17 cellular contexts compared by ENCODE assay signal in the genomic region with DNA sequence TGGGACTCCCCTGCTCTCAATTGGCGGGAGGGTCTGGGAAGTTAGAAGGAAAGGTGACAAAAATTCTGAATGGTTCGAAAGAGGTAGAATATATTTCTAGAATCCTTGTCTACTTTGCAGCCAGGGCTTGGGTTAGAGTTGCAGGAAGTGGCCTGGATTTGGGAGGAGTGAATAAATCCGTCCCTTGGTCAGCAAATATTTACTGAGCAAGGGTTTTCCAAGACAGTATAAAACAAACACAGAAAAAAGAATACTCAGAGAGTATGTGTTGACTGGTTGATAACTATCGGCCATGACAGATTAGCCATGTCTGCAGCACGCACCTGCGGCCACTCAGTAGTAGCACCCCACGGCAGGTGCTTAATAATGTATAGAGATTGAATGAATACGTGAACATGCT. TPM values are rescaled to one million over a fixed set of nuclear protein-coding genes. Genes with fewer than 3 reads are reported as not detected.
DNase-seq lines count a peak whose midpoint lies in the region; ATAC-seq, FAIRE-seq and TF ChIP-seq lines count a peak whose summit lies in the region.
"Had no signal": no experiment of that assay in that cellular context is flagged by ENCODE, and none has a peak within 500 bp of the region (broad histone marks: within the 10 kb centered on the region; RNA-seq: fewer than 3 reads in every experiment).

No MANE protein-coding gene starts in this region.

- no peaks in the 10 kb centered on the region for H3K9me3 ChIP-seq in naive thymus-derived CD4-positive, alpha-beta T cell (ENCODE audit: control insufficient read depth in 2 of 3, low read length in 3 of 3)
- H3K9me3 ChIP-seq in OCI-LY7 (ENCODE audit: low read length) = no peaks in the 10 kb centered on the region
- H3K9me3 ChIP-seq: gastroesophageal sphincter had no signal

- TF ChIP-seq CTCF in RWPE1 (conservative IDR thresholded peaks at IDR 0.05; ENCODE audit: low read depth) (no peak), OCI-LY7 (conservative IDR thresholded peaks at IDR 0.05; ENCODE audit: low read length) (no peak)

- no peaks in the 10 kb centered on the region for H4K20me1 ChIP-seq in OCI-LY7 (ENCODE audit: insufficient read depth, low read length)

- H3K9me2 ChIP-seq in OCI-LY7 (ENCODE audit: insufficient read depth, low read length) = no peaks in the 10 kb centered on the region

- H3K79me2 ChIP-seq in OCI-LY7 (ENCODE audit: insufficient read depth, low read depth, low read length) = no peaks in the 10 kb centered on the region

- no peaks in the 10 kb centered on the region for H3K27me3 ChIP-seq in naive thymus-derived CD4-positive, alpha-beta T cell (ENCODE audit: control insufficient read depth in 2 of 2, insufficient read depth in 2 of 2, low read length in 2 of 2)
- H3K27me3 ChIP-seq: gastroesophageal sphincter had no signal

- H3K27ac ChIP-seq in naive thymus-derived CD4-positive, alpha-beta T cell (ENCODE audit: low read depth, low read length) = no peak overlapping the region
- H3K27ac ChIP-seq in RWPE1 = no peak overlapping the region
- no peak overlapping the region for H3K27ac ChIP-seq in OCI-LY7 (ENCODE audit: low read depth, low read length, poor library complexity, severe bottlenecking)
- H3K27ac ChIP-seq: coronary artery, gastroesophageal sphincter had no signal

- H3K27me3 Mint-ChIP-seq in activated CD4-positive, alpha-beta T cell treated with anti-CD3 and anti-CD28 coated beads for 36 hours = peaks cover 5% of the 10 kb centered on the region
- no peaks in the 10 kb centered on the region for H3K27me3 Mint-ChIP-seq in activated T-helper 1 cell treated with anti-CD3 and anti-CD28 coated beads, Interleukin-12 subunit alpha, Interleukin-12 subunit beta, Interleukin-2, Interleukin-4 antibody, amounts not matched to agents 30 ng/mL and 10 ng/mL and 1 ng/mL, durations not matched to agents 14 hours and 24 hours and 36 hours (ENCODE audit: insufficient read depth)
- H3K27me3 Mint-ChIP-seq in naive thymus-derived CD4-positive, alpha-beta T cell = peaks cover 0 to 31% (median 5%) of the 10 kb centered on the region in 5 donors

- H3K4me2 ChIP-seq in OCI-LY7 (ENCODE audit: low read length) = no peak overlapping the region

- H3K27ac Mint-ChIP-seq in activated CD4-positive, alpha-beta T cell treated with anti-CD3 and anti-CD28 coated beads for 36 hours = peak overlapping the region; percentile 84
- H3K27ac Mint-ChIP-seq in activated T-helper 1 cell treated with anti-CD3 and anti-CD28 coated beads, Interleukin-12 subunit alpha, Interleukin-12 subunit beta, Interleukin-2, Interleukin-4 antibody, amounts not matched to agents 30 ng/mL and 10 ng/mL and 1 ng/mL, durations not matched to agents 14 hours and 24 hours and 36 hours = peak overlapping the region; percentile 87
- H3K27ac Mint-ChIP-seq in naive thymus-derived CD4-positive, alpha-beta T cell = peak overlapping the region in 6 of 9 donors; percentile 11 to 86 (median 58)

- POLR2A ChIA-PET in activated CD4-positive, alpha-beta T cell treated with anti-CD3 and anti-CD28 coated beads for 36 hours (lab: Charles Lee) = no interaction called here
- POLR2A ChIA-PET in naive thymus-derived CD4-positive, alpha-beta T cell (lab: Charles Lee) = interaction anchor here (1.6 kb wide), 1 partner anchor 10 kb away, joined by 4 read pairs; a partner anchor contains a TSS
- POLR2A ChIA-PET in RWPE1 (lab: Yijun Ruan, JAX; ENCODE audit: low non-redundant PET) = no interaction called here
- POLR2A ChIA-PET in OCI-LY7 (lab: Charles Lee) = no interaction called here

- no TSS peak for BruUV-seq in OCI-LY7 (replicated peaks; lab: Mats Ljungman, UMichigan)

- H3K36me3 Mint-ChIP-seq in activated CD4-positive, alpha-beta T cell treated with anti-CD3 and anti-CD28 coated beads for 36 hours (ENCODE audit: low read depth) = peaks cover 47% of the 10 kb centered on the region
- peaks cover 49% of the 10 kb centered on the region for H3K36me3 Mint-ChIP-seq in activated T-helper 1 cell treated with anti-CD3 and anti-CD28 coated beads, Interleukin-12 subunit alpha, Interleukin-12 subunit beta, Interleukin-2, Interleukin-4 antibody, amounts not matched to agents 30 ng/mL and 10 ng/mL and 1 ng/mL, durations not matched to agents 14 hours and 24 hours and 36 hours (ENCODE audit: low read depth)
- H3K36me3 Mint-ChIP-seq in naive thymus-derived CD4-positive, alpha-beta T cell = peaks cover 0 to 22% (median 0%) of the 10 kb centered on the region in 5 donors

- DNase-seq in activated CD4-positive, alpha-beta T cell treated with anti-CD3 and anti-CD28 coated beads for 36 hours = no peak
- DNase-seq in activated CD4-positive, alpha-beta T cell treated with anti-CD3 and anti-CD28 coated beads for 1 hour = no peak
- DNase-seq in GM19239 (ENCODE audit: insufficient read length, low spot score) (no peak), A172 (ENCODE audit: low spot score) (no peak), RWPE1 (ENCODE audit: low spot score) (no peak), OCI-LY7 (ENCODE audit: low spot score) (no peak)
- DNase-seq in activated T-helper 1 cell treated with anti-CD3 and anti-CD28 coated beads, Interleukin-12 subunit alpha, Interleukin-12 subunit beta, Interleukin-2, Interleukin-4 antibody, amounts not matched to agents 30 ng/mL and 10 ng/mL and 1 ng/mL, durations not matched to agents 14 hours and 24 hours and 36 hours (ENCODE audit: low spot score) = no peak
- no peak for DNase-seq in naive thymus-derived CD4-positive, alpha-beta T cell
- DNase-seq: activated effector memory CD4-positive, alpha-beta T cell treated with Interleukin-2 at 50 U/mL for 16 hours; left ventricle myocardium superior; naive B cell; NCI-H1694 treated with DMSO at 0.1 percent for 48 hours; SHP77 treated with DMSO at 0.1 percent for 48 hours had no signal

- H3K36me3 ChIP-seq in naive thymus-derived CD4-positive, alpha-beta T cell (ENCODE audit: control insufficient read depth in 2 of 3, insufficient read depth in 3 of 3, low read length in 3 of 3) = no peaks in the 10 kb centered on the region
- H3K36me3 ChIP-seq in OCI-LY7 (ENCODE audit: insufficient read depth, low read length) = no peaks in the 10 kb centered on the region

- CTCF ChIA-PET in activated CD4-positive, alpha-beta T cell treated with anti-CD3 and anti-CD28 coated beads for 36 hours (lab: Charles Lee) = interaction anchor here (1.1 to 2.1 kb wide), 2 partner anchors 10 to 18 kb away, joined by 3 to 8 read pairs; a partner anchor contains a TSS
- CTCF ChIA-PET in naive thymus-derived CD4-positive, alpha-beta T cell (lab: Charles Lee) = interaction anchor here (1.8 kb wide), 1 partner anchor 9 kb away, joined by 6 read pairs; a partner anchor contains a TSS
- CTCF ChIA-PET in RWPE1 (lab: Yijun Ruan, JAX) = no interaction called here
- CTCF ChIA-PET in OCI-LY7 (lab: Charles Lee; ENCODE audit: unreplicated experiment) = no interaction called here

- peaks cover 21 to 63% of the 10 kb centered on the region in 2 donors for H3K4me1 ChIP-seq in naive thymus-derived CD4-positive, alpha-beta T cell (ENCODE audit: control insufficient read depth in 2 of 2, insufficient read depth in 2 of 2, low read length in 2 of 2)
- peaks cover 43% of the 10 kb centered on the region for H3K4me1 ChIP-seq in OCI-LY7 (ENCODE audit: insufficient read depth, low read length, poor library complexity, severe bottlenecking)

- intact Hi-C loops in activated CD4-positive, alpha-beta T cell treated with anti-CD3 and anti-CD28 coated beads for 36 hours (cut with DNase I, micrococcal nuclease) = loop anchor here in 1 of 2 experiments (5.0 kb wide), 3 partner anchors 53 to 158 kb away; a partner anchor contains a TSS
- intact Hi-C loops in activated T-helper 1 cell treated with anti-CD3 and anti-CD28 coated beads, Interleukin-12 subunit alpha, Interleukin-12 subunit beta, Interleukin-2, Interleukin-4 antibody, amounts not matched to agents 30 ng/mL and 10 ng/mL and 1 ng/mL, durations not matched to agents 14 hours and 24 hours and 36 hours (cut with micrococcal nuclease) = no loop called here
- intact Hi-C loops in naive thymus-derived CD4-positive, alpha-beta T cell (cut with micrococcal nuclease) = loop anchor here in 1 of 2 donors (5.0 kb wide), 1 partner anchor 208 kb away; a partner anchor contains a TSS
- intact Hi-C loops in OCI-LY7 (cut with micrococcal nuclease; ENCODE audit: unreplicated experiment) = no loop called here

- peak; percentile 56 for FAIRE-seq in GM19239 (lab: Jason Lieb, UNC)
- FAIRE-seq: astrocyte, D721Med had no signal

- peak overlapping the region; percentile 86 for H3K4me3 Mint-ChIP-seq in activated CD4-positive, alpha-beta T cell treated with anti-CD3 and anti-CD28 coated beads for 36 hours
- peak overlapping the region; percentile 91 for H3K4me3 Mint-ChIP-seq in activated T-helper 1 cell treated with anti-CD3 and anti-CD28 coated beads, Interleukin-12 subunit alpha, Interleukin-12 subunit beta, Interleukin-2, Interleukin-4 antibody, amounts not matched to agents 30 ng/mL and 10 ng/mL and 1 ng/mL, durations not matched to agents 14 hours and 24 hours and 36 hours
- H3K4me3 Mint-ChIP-seq in naive thymus-derived CD4-positive, alpha-beta T cell = peak overlapping the region in 1 of 10 donors; percentile 82

- peak overlapping the region; percentile 47 for H3K4me3 ChIP-seq in naive thymus-derived CD4-positive, alpha-beta T cell (ENCODE audit: low read length)
- no peak overlapping the region for H3K4me3 ChIP-seq in OCI-LY7 (ENCODE audit: low read depth, low read length, poor library complexity, severe bottlenecking)
- H3K4me3 ChIP-seq: coronary artery, gastroesophageal sphincter had no signal

- ATAC-seq in activated CD4-positive, alpha-beta T cell treated with anti-CD3 and anti-CD28 coated beads for 36 hours = no peak
- no peak for ATAC-seq in naive thymus-derived CD4-positive, alpha-beta T cell
- ATAC-seq: gastroesophageal sphincter, left ventricle myocardium superior had no signal

- peaks cover 91% of the 10 kb centered on the region for H3K4me1 Mint-ChIP-seq in activated CD4-positive, alpha-beta T cell treated with anti-CD3 and anti-CD28 coated beads for 36 hours
- peaks cover 88% of the 10 kb centered on the region for H3K4me1 Mint-ChIP-seq in activated T-helper 1 cell treated with anti-CD3 and anti-CD28 coated beads, Interleukin-12 subunit alpha, Interleukin-12 subunit beta, Interleukin-2, Interleukin-4 antibody, amounts not matched to agents 30 ng/mL and 10 ng/mL and 1 ng/mL, durations not matched to agents 14 hours and 24 hours and 36 hours (ENCODE audit: low read depth)
- peaks cover 38 to 81% (median 60%) of the 10 kb centered on the region in 7 donors for H3K4me1 Mint-ChIP-seq in naive thymus-derived CD4-positive, alpha-beta T cell

- H2AFZ ChIP-seq in OCI-LY7 (ENCODE audit: low read length) = no peak overlapping the region

- H3K9me3 Mint-ChIP-seq in activated CD4-positive, alpha-beta T cell treated with anti-CD3 and anti-CD28 coated beads for 36 hours (ENCODE audit: low read depth) = no peaks in the 10 kb centered on the region
- H3K9me3 Mint-ChIP-seq in activated T-helper 1 cell treated with anti-CD3 and anti-CD28 coated beads, Interleukin-12 subunit alpha, Interleukin-12 subunit beta, Interleukin-2, Interleukin-4 antibody, amounts not matched to agents 30 ng/mL and 10 ng/mL and 1 ng/mL, durations not matched to agents 14 hours and 24 hours and 36 hours = no peaks in the 10 kb centered on the region
- H3K9me3 Mint-ChIP-seq in naive thymus-derived CD4-positive, alpha-beta T cell = peaks cover 0 to 1% (median 0%) of the 10 kb centered on the region in 11 donors
- H3K9me3 Mint-ChIP-seq: naive B cell had no signal

RNA-seq across cellular contexts. Expression of a gene that starts 3.5 kb away (rescaled TPM):
- 10 to 100 TPM; 88.2 to 93.9 TPM for total RNA-seq in activated CD4-positive, alpha-beta T cell treated with anti-CD3 and anti-CD28 coated beads for 36 hours
- total RNA-seq in activated T-helper 1 cell treated with anti-CD3 and anti-CD28 coated beads, Interleukin-12 subunit alpha, Interleukin-12 subunit beta, Interleukin-2, Interleukin-4 antibody, amounts not matched to agents 30 ng/mL and 10 ng/mL and 1 ng/mL, durations not matched to agents 14 hours and 24 hours and 36 hours = 268 and 275 TPM in 2 replicates
- total RNA-seq in naive thymus-derived CD4-positive, alpha-beta T cell = 10 to 100 TPM in 1 of 5 experiments, 1 to 10 TPM in 2, under 1 TPM in 2; 0.64 to 46.5 (median 1.7) TPM
- polyA plus RNA-seq in naive thymus-derived CD4-positive, alpha-beta T cell = under 1 TPM; 0.26 to 0.69 TPM
- not detected in 2 replicates for total RNA-seq in A172 (2014; rRNA removed; shearing (Covaris generic))
- total RNA-seq in OCI-LY7 (2014; rRNA removed; shearing (Covaris generic)) = 0.19 and 0.62 TPM in 2 replicates
- 0.26 TPM in 1 of 2 replicates, not detected in the other for total RNA-seq in OCI-LY7 (2022)

RNA-seq across cellular contexts. Expression of a gene that starts 9.6 kb away (rescaled TPM):
- 100 to 1,000 TPM in 1 of 2 experiments, 10 to 100 TPM in 1; 62.2 to 105 TPM for total RNA-seq in activated CD4-positive, alpha-beta T cell treated with anti-CD3 and anti-CD28 coated beads for 36 hours
- 247 and 262 TPM in 2 replicates for total RNA-seq in activated T-helper 1 cell treated with anti-CD3 and anti-CD28 coated beads, Interleukin-12 subunit alpha, Interleukin-12 subunit beta, Interleukin-2, Interleukin-4 antibody, amounts not matched to agents 30 ng/mL and 10 ng/mL and 1 ng/mL, durations not matched to agents 14 hours and 24 hours and 36 hours
- total RNA-seq in naive thymus-derived CD4-positive, alpha-beta T cell = 100 to 1,000 TPM in 1 of 5 experiments, 10 to 100 TPM in 1, 1 to 10 TPM in 3; 1.4 to 125 (median 3.5) TPM
- polyA plus RNA-seq in naive thymus-derived CD4-positive, alpha-beta T cell = not detected
- total RNA-seq in A172 (2014; rRNA removed; shearing (Covaris generic)) = 86.8 and 166 TPM in 2 replicates
- 6.3 and 7.8 TPM in 2 replicates for total RNA-seq in OCI-LY7 (2014; rRNA removed; shearing (Covaris generic))
- 9.8 and 11.8 TPM in 2 replicates for total RNA-seq in OCI-LY7 (2022)

RNA-seq across cellular contexts. Expression of a gene that starts 13.6 kb away (rescaled TPM):
- 100 to 1,000 TPM; 206 to 211 TPM for total RNA-seq in activated CD4-positive, alpha-beta T cell treated with anti-CD3 and anti-CD28 coated beads for 36 hours
- 311 TPM in 2 replicates for total RNA-seq in activated T-helper 1 cell treated with anti-CD3 and anti-CD28 coated beads, Interleukin-12 subunit alpha, Interleukin-12 subunit beta, Interleukin-2, Interleukin-4 antibody, amounts not matched to agents 30 ng/mL and 10 ng/mL and 1 ng/mL, durations not matched to agents 14 hours and 24 hours and 36 hours
- 100 to 1,000 TPM; 164 to 267 (median 246) TPM for total RNA-seq in naive thymus-derived CD4-positive, alpha-beta T cell
- 100 to 1,000 TPM; 364 to 576 TPM for polyA plus RNA-seq in naive thymus-derived CD4-positive, alpha-beta T cell
- total RNA-seq in A172 (2014; rRNA removed; shearing (Covaris generic)) = not detected in 2 replicates
- not detected in 2 replicates for total RNA-seq in OCI-LY7 (2014; rRNA removed; shearing (Covaris generic))
- not detected in 2 replicates for total RNA-seq in OCI-LY7 (2022)

RNA-seq across cellular contexts. Expression of a gene that starts 22.8 kb away (rescaled TPM):
- 100 to 1,000 TPM; 142 to 144 TPM for total RNA-seq in activated CD4-positive, alpha-beta T cell treated with anti-CD3 and anti-CD28 coated beads for 36 hours
- 159 and 161 TPM in 2 replicates for total RNA-seq in activated T-helper 1 cell treated with anti-CD3 and anti-CD28 coated beads, Interleukin-12 subunit alpha, Interleukin-12 subunit beta, Interleukin-2, Interleukin-4 antibody, amounts not matched to agents 30 ng/mL and 10 ng/mL and 1 ng/mL, durations not matched to agents 14 hours and 24 hours and 36 hours
- 100 to 1,000 TPM in 3 of 5 experiments, 10 to 100 TPM in 2; 84.6 to 141 (median 117) TPM for total RNA-seq in naive thymus-derived CD4-positive, alpha-beta T cell
- 100 to 1,000 TPM; 122 to 134 TPM for polyA plus RNA-seq in naive thymus-derived CD4-positive, alpha-beta T cell
- total RNA-seq in A172 (2014; rRNA removed; shearing (Covaris generic)) = 168 and 187 TPM in 2 replicates
- 87.3 and 96.2 TPM in 2 replicates for total RNA-seq in OCI-LY7 (2014; rRNA removed; shearing (Covaris generic))
- total RNA-seq in OCI-LY7 (2022) = 79.7 and 81.3 TPM in 2 replicates

RNA-seq across cellular contexts. Expression of a gene that starts 45.8 kb away (rescaled TPM):
- under 1 TPM; 0.11 to 0.26 TPM for total RNA-seq in activated CD4-positive, alpha-beta T cell treated with anti-CD3 and anti-CD28 coated beads for 36 hours
- 0.29 and 0.32 TPM in 2 replicates for total RNA-seq in activated T-helper 1 cell treated with anti-CD3 and anti-CD28 coated beads, Interleukin-12 subunit alpha, Interleukin-12 subunit beta, Interleukin-2, Interleukin-4 antibody, amounts not matched to agents 30 ng/mL and 10 ng/mL and 1 ng/mL, durations not matched to agents 14 hours and 24 hours and 36 hours
- total RNA-seq in naive thymus-derived CD4-positive, alpha-beta T cell = 10 to 100 TPM in 1 of 5 experiments, 1 to 10 TPM in 1, under 1 TPM in 3; 0.30 to 10.5 (median 0.38) TPM
- not detected for polyA plus RNA-seq in naive thymus-derived CD4-positive, alpha-beta T cell
- 5.3 and 12.3 TPM in 2 replicates for total RNA-seq in A172 (2014; rRNA removed; shearing (Covaris generic))
- total RNA-seq in OCI-LY7 (2014; rRNA removed; shearing (Covaris generic)) = not detected in 2 replicates
- total RNA-seq in OCI-LY7 (2022) = not detected in 2 replicates

Comparison
In these comparisons a context has a peak if more than half of its experiments do, and no peak if none do; other contexts are left out.
1. RNA of a gene that starts 13.6 kb away (total RNA-seq): 311 TPM in activated T-helper 1 cell treated with anti-CD3 and anti-CD28 coated beads, Interleukin-12 subunit alpha, Interleukin-12 subunit beta, Interleukin-2, Interleukin-4 antibody, amounts not matched to agents 30 ng/mL and 10 ng/mL and 1 ng/mL, durations not matched to agents 14 hours and 24 hours and 36 hours, 164 to 267 TPM in naive thymus-derived CD4-positive, alpha-beta T cell and 206 to 211 TPM in activated CD4-positive, alpha-beta T cell treated with anti-CD3 and anti-CD28 coated beads for 36 hours; not detected in OCI-LY7 and not detected in A172; every median in the first group is over 100 times any median in the second.
2. CTCF ChIA-PET loops: an anchor here in activated CD4-positive, alpha-beta T cell treated with anti-CD3 and anti-CD28 coated beads for 36 hours (1.1 to 2.1 kb wide) and naive thymus-derived CD4-positive, alpha-beta T cell (1.8 kb wide); none called in RWPE1 and OCI-LY7.
3. Peak in every context shown above with its lines, with median percentiles within 50 percentile points of each other: H3K27ac Mint-ChIP-seq.